In genomic region chr2:218046234-218046633, GRCh38 we compare ENCODE assay signal across 15 cellular contexts. TPM values are rescaled to one million over a fixed set of nuclear protein-coding genes. Genes with fewer than 3 reads are reported as not detected.
DNase-seq lines count a peak whose midpoint lies in the region; ATAC-seq and TF ChIP-seq lines count a peak whose summit lies in the region.
"Had no signal": no experiment of that assay in that cellular context is flagged by ENCODE, and none has a peak within 500 bp of the region (broad histone marks: within the 10 kb centered on the region; RNA-seq: fewer than 3 reads in every experiment).

No MANE protein-coding gene starts in this region.

- peaks cover 4% of the 10 kb centered on the region for H3K36me3 Mint-ChIP-seq in activated CD4-positive, alpha-beta T cell treated with anti-CD3 and anti-CD28 coated beads for 36 hours (ENCODE audit: low read depth)

- no peak for TF ChIP-seq CTCF in HL-60 (IDR thresholded peaks at IDR 0.05; ENCODE audit: insufficient read depth, low read length)
- no peak for TF ChIP-seq CTCF in lower lobe of right lung (IDR thresholded peaks at IDR 0.05)

- intact Hi-C loops in lower lobe of right lung (cut with DNase I) = no loop called here
- intact Hi-C loops in activated CD4-positive, alpha-beta T cell treated with anti-CD3 and anti-CD28 coated beads for 36 hours (cut with DNase I, micrococcal nuclease) = no loop called here

- CTCF ChIA-PET in activated CD4-positive, alpha-beta T cell treated with anti-CD3 and anti-CD28 coated beads for 36 hours (lab: Charles Lee) = interaction anchor here (0.7 to 3.3 kb wide), 4 partner anchors 22 to 260 kb away, joined by 3 to 10 read pairs (median 4); partner anchors contain the start of gene RUFY4

- POLR2A ChIA-PET in activated CD4-positive, alpha-beta T cell treated with anti-CD3 and anti-CD28 coated beads for 36 hours (lab: Charles Lee) = no interaction called here

- H3K4me3 ChIP-seq in HL-60 (replicated peaks; ENCODE audit: insufficient read depth, low read length) (no peak overlapping the region), lower lobe of right lung (no peak overlapping the region)
- H3K4me3 ChIP-seq: sigmoid colon had no signal

- H3K27ac Mint-ChIP-seq in activated CD4-positive, alpha-beta T cell treated with anti-CD3 and anti-CD28 coated beads for 36 hours = no peak overlapping the region

- H3K27me3 ChIP-seq in HL-60 (ENCODE audit: insufficient read depth, poor library complexity, severe bottlenecking) (no peaks in the 10 kb centered on the region), lower lobe of right lung (ENCODE audit: low read depth) (no peaks in the 10 kb centered on the region)
- H3K27me3 ChIP-seq: sigmoid colon had no signal

- DNase-seq in HL-60 (ENCODE audit: low read depth in 1 of 2, low spot score in 1 of 2) (peak; percentile 36 to 69), lower lobe of right lung (no peak), NCI-H1436 (lab: John Stamatoyannopoulos, UW) (no peak), dedifferentiated amniotic fluid mesenchymal stem cell (ENCODE audit: extremely low spot score) (no peak), kidney tubule cell (ENCODE audit: low spot score) (no peak)
- DNase-seq in activated CD4-positive, alpha-beta T cell treated with anti-CD3 and anti-CD28 coated beads for 36 hours = no peak
- DNase-seq: activated CD4-positive, alpha-beta T cell treated with anti-CD3 and anti-CD28 coated beads for 4 hours; COR-L47; PC-3; sigmoid colon had no signal

- no peaks in the 10 kb centered on the region for H3K36me3 ChIP-seq in lower lobe of right lung
- H3K36me3 ChIP-seq: sigmoid colon had no signal

- peak; percentile 86 for ATAC-seq in GM18870 (IDR thresholded peaks at IDR 0.05; ENCODE audit: unreplicated experiment)
- peak; percentile 76 for ATAC-seq in HG02588 (IDR thresholded peaks at IDR 0.05; ENCODE audit: unreplicated experiment)
- peak; percentile 71 to 77 for ATAC-seq in lower lobe of right lung
- no peak for ATAC-seq in activated CD4-positive, alpha-beta T cell treated with anti-CD3 and anti-CD28 coated beads for 36 hours
- ATAC-seq: esophagus mucosa, PC-3 had no signal

- peaks cover 4% of the 10 kb centered on the region for H3K4me1 Mint-ChIP-seq in activated CD4-positive, alpha-beta T cell treated with anti-CD3 and anti-CD28 coated beads for 36 hours

- no peaks in the 10 kb centered on the region for H3K4me1 ChIP-seq in lower lobe of right lung
- H3K4me1 ChIP-seq: sigmoid colon had no signal

- H3K4me3 Mint-ChIP-seq in activated CD4-positive, alpha-beta T cell treated with anti-CD3 and anti-CD28 coated beads for 36 hours = no peak overlapping the region

- no peaks in the 10 kb centered on the region for H3K9me3 ChIP-seq in lower lobe of right lung

- H3K27me3 Mint-ChIP-seq in activated CD4-positive, alpha-beta T cell treated with anti-CD3 and anti-CD28 coated beads for 36 hours = peaks cover 6% of the 10 kb centered on the region

- H3K27ac ChIP-seq in HL-60 (replicated peaks) (peak overlapping the region; percentile 31), lower lobe of right lung (no peak overlapping the region)

- peaks cover 4% of the 10 kb centered on the region for H3K9me3 Mint-ChIP-seq in activated CD4-positive, alpha-beta T cell treated with anti-CD3 and anti-CD28 coated beads for 36 hours (ENCODE audit: low read depth)

RNA-seq across cellular contexts. Expression of gene RUFY4, which starts 22.8 kb away (rescaled TPM):
- not detected for total RNA-seq in lower lobe of right lung
- 1 to 10 TPM; 1.6 to 1.7 TPM for total RNA-seq in activated CD4-positive, alpha-beta T cell treated with anti-CD3 and anti-CD28 coated beads for 36 hours
- total RNA-seq: LHCN-M2, lung microvascular endothelial cell, PC-3 had no signal

RNA-seq across cellular contexts. Expression of gene TNS1, which starts 43.4 kb away (rescaled TPM):
- 505 TPM for total RNA-seq in lower lobe of right lung
- under 1 TPM; 0.64 to 0.88 TPM for total RNA-seq in activated CD4-positive, alpha-beta T cell treated with anti-CD3 and anti-CD28 coated beads for 36 hours

Comparison
In these comparisons a context has a peak if more than half of its experiments do, and no peak if none do; other contexts are left out.
1. DNase-seq: peak in HL-60 (2 of 2); none in lower lobe of right lung (single experiment), NCI-H1436 (single experiment), dedifferentiated amniotic fluid mesenchymal stem cell (single experiment), kidney tubule cell (single experiment) and activated CD4-positive, alpha-beta T cell treated with anti-CD3 and anti-CD28 coated beads for 36 hours (single experiment).
2. RNA of gene TNS1, which starts 43.4 kb away (total RNA-seq): 505 TPM in lower lobe of right lung (single experiment); 0.64 to 0.88 TPM in activated CD4-positive, alpha-beta T cell treated with anti-CD3 and anti-CD28 coated beads for 36 hours; every median in the first group is over 100 times any median in the second.